Comparison of ENCODE assay signal across 8 cellular contexts in the genomic region with DNA sequence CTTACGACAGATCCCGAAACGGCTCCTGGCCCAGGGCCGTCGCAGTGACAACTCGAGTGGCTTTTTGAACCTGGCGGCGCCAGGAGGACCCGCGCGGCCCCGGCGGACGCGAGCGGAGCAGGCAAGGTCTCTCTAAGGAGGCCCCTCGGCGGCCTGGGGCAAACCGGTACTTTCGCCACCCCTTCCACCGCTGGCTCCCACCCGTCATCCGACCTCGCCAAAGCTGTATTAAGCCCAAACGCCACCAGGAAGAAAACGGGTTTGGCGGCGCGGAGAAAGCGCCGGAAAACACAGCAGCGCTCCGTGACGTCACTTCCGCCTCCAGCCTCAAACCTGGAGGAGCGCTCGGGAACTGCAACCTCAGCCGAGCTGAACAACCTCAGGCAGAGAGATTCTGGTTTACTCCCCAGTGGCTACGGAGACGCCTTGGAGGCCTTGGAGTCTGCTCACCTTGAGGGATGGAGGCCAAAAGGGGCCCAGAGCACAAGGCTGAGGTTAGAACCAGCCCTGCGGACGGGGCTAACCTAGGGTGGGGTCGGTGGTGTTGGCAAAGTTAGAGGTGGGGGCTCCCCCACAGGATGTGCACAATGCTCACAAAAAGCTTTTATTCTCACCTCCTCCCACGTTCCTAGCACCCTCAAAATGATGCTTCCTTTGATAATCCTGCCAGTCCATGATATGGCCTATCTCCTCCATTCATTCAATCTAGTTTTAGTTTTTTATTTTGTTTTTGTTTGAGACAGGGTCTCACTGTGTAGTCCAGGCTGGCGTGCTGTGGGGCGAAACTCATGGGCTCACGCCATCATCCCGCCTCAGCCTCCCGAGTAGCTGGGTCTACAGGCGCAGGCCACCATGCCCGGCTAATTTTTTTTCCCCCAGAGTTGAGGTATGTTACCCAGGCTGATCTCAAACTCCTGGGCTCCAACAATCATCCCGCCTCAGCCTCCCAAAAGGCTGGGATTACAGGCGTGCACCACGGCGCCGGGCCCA. TPM values are rescaled to one million over a fixed set of nuclear protein-coding genes. Genes with fewer than 3 reads are reported as not detected.
DNase-seq lines count a peak whose midpoint lies in the region; ATAC-seq, FAIRE-seq and TF ChIP-seq lines count a peak whose summit lies in the region.

A gene (minus strand): TSS at position 295 of the 990 bp plus-strand sequence. CDS start 15,484 bp downstream, outside the sequence.

- TSS peak; percentile 75 for BruUV-seq in HepG2 (replicated peaks; lab: Mats Ljungman, UMichigan)

- H3K4me3 ChIP-seq in HepG2 (replicated peaks in 1 of 3; ENCODE audit: insufficient read depth in 1 of 3, low read depth in 2 of 3, low read length in 3 of 3), result peak within 1 kb of the TSS; percentile 87 to 97 (median 95)

- TF ChIP-seq CTCF in HepG2 (CRISPR knock-in tag; IDR thresholded peaks at IDR 0.05), result peak; percentile 52

- peak within 1 kb of the TSS; percentile 76 for H2AFZ ChIP-seq in HepG2 (ENCODE audit: low read length)

- in situ Hi-C loops in HepG2 (cut with HindIII; ENCODE audit: extremely low pct_ligation_motif_present, low pct_unique_long_range_greater_than_20kb), result no loop called here

- peaks cover 21% of the 10 kb centered on the region for H3K4me1 ChIP-seq in HepG2 (ENCODE audit: insufficient read depth, low read length)

- TF ChIP-seq EP300 in HepG2 (IDR thresholded peaks at IDR 0.05; ENCODE audit: low read depth in 2 of 2, low read length in 2 of 2) (no peak), HepG2 (CRISPR knock-in tag; IDR thresholded peaks at IDR 0.05; ENCODE audit: borderline replicate concordance) (no peak)

- CTCF ChIA-PET in HepG2 (lab: Yijun Ruan, JAX; ENCODE audit: low intra/inter-chr PET ratio, low total read pairs), result no interaction called here

- FAIRE-seq in HepG2 (lab: Jason Lieb, UNC), result peak; percentile 69

- no peak for TF ChIP-seq RAD21 in HepG2 (CRISPR knock-in tag; IDR thresholded peaks at IDR 0.05)

- peak within 1 kb of the TSS; percentile 81 for H3K4me2 ChIP-seq in HepG2 (ENCODE audit: low read depth, low read length)

- H4K20me1 ChIP-seq in HepG2 (ENCODE audit: insufficient read depth, low read length), result no peaks in the 10 kb centered on the region

- H3K9ac ChIP-seq in HepG2 (ENCODE audit: insufficient read depth, low read depth, low read length), result peak within 1 kb of the TSS; percentile 93

- peaks cover 8 to 17% of the 10 kb centered on the region in 2 experiments; a peak in 3 of 5 replicates for H3K36me3 ChIP-seq in HepG2 (replicated peaks in 1 of 2; ENCODE audit: control insufficient read depth in 1 of 2, insufficient read depth in 2 of 2, low read length in 2 of 2)

- H3K79me2 ChIP-seq in HepG2 (ENCODE audit: insufficient read depth, low read length), result peaks cover 17% of the 10 kb centered on the region

- WGBS in HepG2 (ENCODE audit: low lambda C conversion rate), result 27% methylated on average over 26 of the region's 56 CpGs

- peak; percentile 92 for ATAC-seq in GM19324 (IDR thresholded peaks at IDR 0.05; ENCODE audit: low FRiP score, unreplicated experiment)
- ATAC-seq in HG03520 (IDR thresholded peaks at IDR 0.05; ENCODE audit: unreplicated experiment), result peak; percentile 91
- ATAC-seq in HepG2, result peak; percentile 95

- TF ChIP-seq POLR2A in HepG2 (IDR thresholded peaks at IDR 0.05; ENCODE audit: insufficient read depth in 1 of 2, low read depth in 2 of 2, low read length in 2 of 2), result peak; percentile 65 to 79

- intact Hi-C loops in HepG2 (cut with micrococcal nuclease; ENCODE audit: unreplicated experiment), result loop anchor here (10.0 kb wide), 1 partner anchor 301 kb away; no protein-coding TSS in a partner anchor

- peak within 1 kb of the TSS; percentile 88 for H3K27ac ChIP-seq in HepG2 (ENCODE audit: extremely low read length, insufficient read depth, low read length)

- H3K27me3 ChIP-seq in HepG2 (ENCODE audit: control insufficient read depth in 1 of 2, insufficient read depth in 2 of 2, low read length in 2 of 2), result no peaks in the 10 kb centered on the region; a peak in 1 of 5 replicates

- POLR2A ChIA-PET in HepG2 (lab: Yijun Ruan, JAX), result interaction anchor here (0.6 to 1.5 kb wide), 6 partner anchors 10 to 348 kb away, joined by 3 to 8 read pairs (median 4); a partner anchor contains a TSS

- no peaks in the 10 kb centered on the region for H3K9me3 ChIP-seq in HepG2 (ENCODE audit: low read length)

- DNase-seq in C1 segment of cervical spinal cord (lab: John Stamatoyannopoulos, UW), result peak; percentile 39 to 86 (median 74)
- peak; percentile 94 for DNase-seq in NCI-H69 (lab: John Stamatoyannopoulos, UW)
- peak; percentile 94 for DNase-seq in activated CD4-positive, alpha-beta T cell treated with anti-CD3 and anti-CD28 coated beads, Interleukin-2, amount 50 U/mL, for 1 hour
- DNase-seq in dermis blood vessel endothelial cell, result peak; percentile 95
- peak; percentile 85 for DNase-seq in HepG2 (ENCODE audit: low spot score)
- peak; percentile 93 for DNase-seq in stimulated activated CD4-positive, alpha-beta T cell treated with anti-CD3 and anti-CD28 coated beads, Interleukin-4, amount 100 ng/mL, for 1 hour

TF ChIP-seq in HepG2, 621 proteins besides CTCF, POLR2A, EP300 and RAD21 (continues in another document):
- TF ChIP-seq PHB2 (IDR thresholded peaks at IDR 0.05; ENCODE audit: partially characterized antibody) (no peak), ZFP41 (CRISPR knock-in tag; IDR thresholded peaks at IDR 0.05; ENCODE audit: borderline replicate concordance) (no peak)
- TF ChIP-seq, protein P1, sequence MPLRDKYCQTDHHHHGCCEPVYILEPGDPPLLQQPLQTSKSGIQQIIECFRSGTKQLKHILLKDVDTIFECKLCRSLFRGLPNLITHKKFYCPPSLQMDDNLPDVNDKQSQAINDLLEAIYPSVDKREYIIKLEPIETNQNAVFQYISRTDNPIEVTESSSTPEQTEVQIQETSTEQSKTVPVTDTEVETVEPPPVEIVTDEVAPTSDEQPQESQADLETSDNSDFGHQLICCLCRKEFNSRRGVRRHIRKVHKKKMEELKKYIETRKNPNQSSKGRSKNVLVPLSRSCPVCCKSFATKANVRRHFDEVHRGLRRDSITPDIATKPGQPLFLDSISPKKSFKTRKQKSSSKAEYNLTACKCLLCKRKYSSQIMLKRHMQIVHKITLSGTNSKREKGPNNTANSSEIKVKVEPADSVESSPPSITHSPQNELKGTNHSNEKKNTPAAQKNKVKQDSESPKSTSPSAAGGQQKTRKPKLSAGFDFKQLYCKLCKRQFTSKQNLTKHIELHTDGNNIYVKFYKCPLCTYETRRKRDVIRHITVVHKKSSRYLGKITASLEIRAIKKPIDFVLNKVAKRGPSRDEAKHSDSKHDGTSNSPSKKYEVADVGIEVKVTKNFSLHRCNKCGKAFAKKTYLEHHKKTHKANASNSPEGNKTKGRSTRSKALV (CRISPR knock-in tag; IDR thresholded peaks at IDR 0.05), result 0 out of 2 replicates have a peak, but pooled peaks have one; percentile 44
- TF ChIP-seq, protein P2, sequence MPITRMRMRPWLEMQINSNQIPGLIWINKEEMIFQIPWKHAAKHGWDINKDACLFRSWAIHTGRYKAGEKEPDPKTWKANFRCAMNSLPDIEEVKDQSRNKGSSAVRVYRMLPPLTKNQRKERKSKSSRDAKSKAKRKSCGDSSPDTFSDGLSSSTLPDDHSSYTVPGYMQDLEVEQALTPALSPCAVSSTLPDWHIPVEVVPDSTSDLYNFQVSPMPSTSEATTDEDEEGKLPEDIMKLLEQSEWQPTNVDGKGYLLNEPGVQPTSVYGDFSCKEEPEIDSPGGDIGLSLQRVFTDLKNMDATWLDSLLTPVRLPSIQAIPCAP (CRISPR knock-in tag; IDR thresholded peaks at IDR 0.05; ENCODE audit: low read depth), result no peak

RNA-seq across cellular contexts. Expression of the gene that starts here (rescaled TPM):
- total RNA-seq in dermis blood vessel endothelial cell (10.1 and 15.5 TPM in 2 replicates), HepG2 (2016; rRNA removed; fragmentation: Illumina TruSeq; extraction: Trizol) (12.8 and 19.8 TPM in 2 replicates)
- total RNA-seq in HepG2 (2016; cell fraction: cytosol; rRNA removed; fragmentation: Illumina TruSeq; extraction: Trizol; ENCODE audit: low read depth), result 3.4 and 3.9 TPM in 2 replicates
- 13.8 and 18.1 TPM in 2 replicates for total RNA-seq in HepG2 (2016; cell fraction: insoluble cytoplasmic fraction; rRNA removed; fragmentation: Illumina TruSeq; extraction: Trizol)
- 5.1 and 5.3 TPM in 2 replicates for total RNA-seq in HepG2 (2016; cell fraction: membrane; rRNA removed; fragmentation: Illumina TruSeq; extraction: Trizol)
- total RNA-seq in HepG2 (2016; cell fraction: nucleus; rRNA removed; fragmentation: Illumina TruSeq; extraction: Trizol), result 32.1 and 33.5 TPM in 2 replicates
- 20.8 TPM in 2 replicates for polyA plus RNA-seq in HepG2 (2011; rRNA removed)
- polyA plus RNA-seq in HepG2 (2011; cell fraction: cytosol; rRNA removed), result 4.2 and 5.2 TPM in 2 replicates
- 98.9 and 109 TPM in 2 replicates for polyA plus RNA-seq in HepG2 (2011; cell fraction: nucleus; rRNA removed)
- 20.2 and 21.8 TPM in 2 replicates for polyA plus RNA-seq in HepG2 (2012)
- polyA plus RNA-seq in HepG2 (2016; cell fraction: cytosol; fragmentation: Illumina TruSeq; extraction: Trizol; ENCODE audit: low read depth), result 0.60 and 0.79 TPM in 2 replicates
- polyA plus RNA-seq in HepG2 (2016; cell fraction: insoluble cytoplasmic fraction; fragmentation: Illumina TruSeq; extraction: Trizol; ENCODE audit: low read depth), result 10.9 and 11.2 TPM in 2 replicates
- polyA plus RNA-seq in HepG2 (2016; cell fraction: membrane; fragmentation: Illumina TruSeq; extraction: Trizol; ENCODE audit: low read depth), result 1.9 and 2.1 TPM in 2 replicates
- polyA plus RNA-seq in HepG2 (2016; cell fraction: nucleus; fragmentation: Illumina TruSeq; extraction: Trizol; ENCODE audit: insufficient read depth, low read depth), result 110 and 114 TPM in 2 replicates
- 6.9 and 7.6 TPM in 2 replicates for polyA minus RNA-seq in HepG2 (2011; rRNA and poly(A)+ RNA removed; ENCODE audit: low replicate concordance)
- 3.4 and 4.1 TPM in 2 replicates for polyA minus RNA-seq in HepG2 (2011; cell fraction: cytosol; rRNA and poly(A)+ RNA removed)
- polyA minus RNA-seq in HepG2 (2011; cell fraction: nucleus; rRNA and poly(A)+ RNA removed), result 49.3 and 56.8 TPM in 2 replicates

Comparison
In these comparisons a context has a peak if more than half of its experiments do, and no peak if none do; other contexts are left out.
1. Peak in every context shown above with its lines: DNase-seq, ATAC-seq, H3K4me3 ChIP-seq and H3K27ac ChIP-seq.